ENCODE assay signal across 29 cellular contexts in the genomic region with DNA sequence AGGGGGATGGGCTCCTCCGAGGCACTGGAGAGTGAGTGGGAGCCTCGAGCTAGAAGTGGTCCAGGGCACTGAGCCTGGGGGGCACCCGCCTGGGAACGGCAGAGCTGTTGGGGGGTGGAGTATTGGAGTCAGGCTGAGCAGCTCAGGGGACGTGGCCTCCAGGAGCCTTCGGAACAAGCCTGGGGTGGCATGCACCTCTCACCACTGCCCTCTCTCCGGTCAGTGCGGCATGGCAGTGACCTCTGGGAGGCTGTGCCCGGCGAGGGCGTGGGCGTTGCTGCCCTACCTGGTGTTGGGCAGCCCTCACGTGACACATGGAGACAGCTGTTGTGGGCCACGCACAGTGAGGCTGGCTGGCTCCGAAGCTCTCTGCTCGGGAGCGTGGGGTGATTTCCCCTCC.
"Had no signal": no experiment of that assay in that cellular context is flagged by ENCODE, and none has a peak within 500 bp of the region (broad histone marks: within the 10 kb centered on the region; RNA-seq: fewer than 3 reads in every experiment).

No MANE protein-coding gene starts in this region.

- H3K27ac ChIP-seq: adrenal gland, body of pancreas, esophagus muscularis mucosa, foreskin keratinocyte, gastrocnemius medialis had no signal

- ATAC-seq: activated CD4-positive, alpha-beta T cell treated with anti-CD3 and anti-CD28 coated beads for 36 hours; activated CD8-positive, alpha-beta memory T cell treated with anti-CD3 and anti-CD28 coated beads, Interleukin-2, amount 10 ng/mL, durations not matched to agents 7 days and 5 days; activated CD8-positive, alpha-beta T cell treated with anti-CD3 and anti-CD28 coated beads, Interleukin-2, amount 10 ng/mL, durations not matched to agents 7 days and 5 days; activated naive CD8-positive, alpha-beta T cell treated with anti-CD3 and anti-CD28 coated beads, Interleukin-2, amount 50 U/mL, for 24 hours; body of pancreas; effector memory CD8-positive, alpha-beta T cell; foreskin keratinocyte; gastrocnemius medialis had no signal

- H3K9me3 ChIP-seq: adrenal gland, body of pancreas, esophagus muscularis mucosa, gastrocnemius medialis had no signal

- H3K27me3 ChIP-seq: adrenal gland, body of pancreas, esophagus muscularis mucosa, foreskin keratinocyte, gastrocnemius medialis had no signal

- FAIRE-seq: colon had no signal

- H3K4me3 ChIP-seq: adrenal gland, body of pancreas, esophagus muscularis mucosa, gastrocnemius medialis had no signal

- H3K4me1 ChIP-seq: adrenal gland, body of pancreas, foreskin keratinocyte had no signal

- DNase-seq: activated CD4-positive, alpha-beta memory T cell treated with anti-CD3 and anti-CD28 coated beads for 36 hours; activated CD4-positive, alpha-beta T cell treated with anti-CD3 and anti-CD28 coated beads for 36 hours; activated CD4-positive, alpha-beta T cell treated with anti-CD3 and anti-CD28 coated beads, Interleukin-2, amount 10 ng/mL, durations not matched to agents 24 days and 14 days; activated CD4-positive, CD25-positive, alpha-beta regulatory T cell; activated CD4-positive, CD25-positive, alpha-beta regulatory T cell treated with anti-CD3 and anti-CD28 coated beads, Interleukin-2, amount 50 U/mL, for 72 hours; activated CD8-positive, alpha-beta memory T cell treated with anti-CD3 and anti-CD28 coated beads, Interleukin-2, amount 10 ng/mL, durations not matched to agents 7 days and 5 days; activated CD8-positive, alpha-beta memory T cell treated with anti-CD3 and anti-CD28 coated beads, Interleukin-2, amount 50 U/mL, for 4 hours; activated CD8-positive, alpha-beta T cell treated with anti-CD3 and anti-CD28 coated beads, Interleukin-2, amount 10 ng/mL, durations not matched to agents 7 days and 5 days; activated effector memory CD4-positive, alpha-beta T cell treated with anti-CD3 and anti-CD28 coated beads, Interleukin-2, amount 50 U/mL, for 16 hours; activated naive CD4-positive, alpha-beta T cell treated with anti-CD3 and anti-CD28 coated beads for 36 hours; activated naive CD8-positive, alpha-beta T cell treated with anti-CD3 and anti-CD28 coated beads for 36 hours; activated naive CD8-positive, alpha-beta T cell treated with anti-CD3 and anti-CD28 coated beads, Interleukin-2, amount 50 U/mL, for 24 hours; activated T-cell treated with anti-CD3 and anti-CD28 coated beads, Interleukin-2, amount 50 U/mL, for 1 hour; activated T-cell treated with anti-CD3 and anti-CD28 coated beads, Interleukin-2, amount 50 U/mL, for 48 hours; adrenal gland; amygdala; aorta; body of pancreas; caudate nucleus; cortex of kidney; dermis blood vessel endothelial cell; effector CD4-positive, alpha-beta T cell; effector memory CD8-positive, alpha-beta T cell; erythroblast; foreskin keratinocyte; gastrocnemius medialis; T-helper 2 cell had no signal
